In genomic region chr19:50333235-50333736, GRCh38 we compare ENCODE assay signal across 7 cellular contexts. TPM values are rescaled to one million over a fixed set of nuclear protein-coding genes. Genes with fewer than 3 reads are reported as not detected.
DNase-seq lines count a peak whose midpoint lies in the region; ATAC-seq, FAIRE-seq and TF ChIP-seq lines count a peak whose summit lies in the region.

No MANE protein-coding gene starts in this region.

- H3K4me1 ChIP-seq in H1 (replicated peaks in 1 of 4; ENCODE audit: control insufficient read depth in 3 of 4, insufficient read depth in 4 of 4, low read length in 3 of 4): peaks cover 2 to 21% (median 13%) of the 10 kb centered on the region in 4 experiments

- peak overlapping the region; percentile 23; the same call in 1 of the 2 replicates for H2BK20ac ChIP-seq in H1 (ENCODE audit: low read length)

- H3K27ac ChIP-seq in H1 (ENCODE audit: low read depth, low read length): peak overlapping the region; percentile 95

- peaks cover 32% of the 10 kb centered on the region for H3K4me1 Mint-ChIP-seq in mesothelial cell of epicardium

- H4K20me1 ChIP-seq in H1 (replicated peaks in 1 of 2; ENCODE audit: control insufficient read depth in 1 of 2, insufficient read depth in 2 of 2, low read length in 2 of 2): peaks cover 0 to 1% of the 10 kb centered on the region in 2 experiments

- 1% methylated on average over 23 of the region's 34 CpGs; no CpG with 5 or more reads in 1 of the 2 experiments for WGBS in H1 (ENCODE audit: extremely low coverage in 1 of 2, insufficient coverage in 1 of 2, insufficient read length in 1 of 2, insufficient replicate concordance in 2 of 2, low coverage in 1 of 2, low lambda C conversion rate in 2 of 2, missing lambda C conversion rate in 1 of 2), 2 experiments

- no peak for TF ChIP-seq RAD21 in H1 (IDR thresholded peaks at IDR 0.05 in 1 of 2, conservative IDR thresholded peaks at IDR 0.05 in 1 of 2; ENCODE audit: low read depth in 2 of 2, low read length in 2 of 2)

- H3K4me2 ChIP-seq in H1 (ENCODE audit: insufficient read depth in 1 of 2, low read depth in 2 of 2, low read length in 2 of 2): peak overlapping the region; percentile 75 to 98

- TF ChIP-seq EP300 in H1 (IDR thresholded peaks at IDR 0.05; ENCODE audit: borderline replicate concordance in 1 of 2, low read depth in 2 of 2, low read length in 2 of 2): no peak

- TF ChIP-seq CTCF in H1 (IDR thresholded peaks at IDR 0.05; ENCODE audit: control extremely low read depth in 1 of 3, insufficient read depth in 1 of 3, low read depth in 1 of 3, low read length in 3 of 3) (no peak), mesothelial cell of epicardium (IDR thresholded peaks at IDR 0.05; ENCODE audit: unreplicated experiment) (no peak)

- TF ChIP-seq POLR2A in H1 (IDR thresholded peaks at IDR 0.05; ENCODE audit: control extremely low read depth in 1 of 2, low read depth in 2 of 2, low read length in 2 of 2): peak in 1 of 2 experiments; percentile 34; a peak in 1 of 3 replicates

- H2AFZ ChIP-seq in H1 (ENCODE audit: low read length): peak overlapping the region; percentile 100

- H3K79me1 ChIP-seq in H1 (ENCODE audit: low read depth, low read length): no peaks in the 10 kb centered on the region; the same call in 1 of the 2 replicates

- no peak overlapping the region for H2AK5ac ChIP-seq in H1 (ENCODE audit: low read depth, low read length)

- CTCF ChIA-PET in H1 (lab: Charles Lee; ENCODE audit: partially characterized antibody): interaction anchor here (1.2 to 1.6 kb wide), 6 partner anchors 18 to 127 kb away, joined by 3 to 5 read pairs (median 4); no protein-coding TSS in a partner anchor

- H2BK120ac ChIP-seq in H1 (replicated peaks; ENCODE audit: low read depth, low read length): peak overlapping the region; percentile 100

- peaks cover 15% of the 10 kb centered on the region for H3K36me3 Mint-ChIP-seq in mesothelial cell of epicardium

- H3K23ac ChIP-seq in H1 (ENCODE audit: insufficient read length): no peak overlapping the region

- peak overlapping the region; percentile 55 for H3K56ac ChIP-seq in H1 (replicated peaks; ENCODE audit: insufficient read length, low read depth, low read length)

- H3K27ac Mint-ChIP-seq in mesothelial cell of epicardium: peak overlapping the region; percentile 100

- DNase-seq in NCI-H526 treated with DMSO at 0.1 percent for 48 hours (lab: John Stamatoyannopoulos, UW) (peak; percentile 91), H1 (ENCODE audit: low read depth in 1 of 2, low spot score in 2 of 2) (peak; percentile 86 to 93), mesothelial cell of epicardium (ENCODE audit: low spot score in 2 of 2, unreplicated experiment in 2 of 2) (peak; percentile 77 to 90)
- DNase-seq in activated CD8-positive, alpha-beta memory T cell treated with anti-CD3 and anti-CD28 coated beads for 48 hours (ENCODE audit: low read depth in 2 of 3, low spot score in 2 of 3): peak; percentile 80 to 84 (median 81)
- peak; percentile 80 for DNase-seq in stimulated activated CD8-positive, alpha-beta memory T cell treated with anti-CD3 and anti-CD28 coated beads, Interleukin-15, amount 100 ng/mL, for 1 hour (ENCODE audit: low read depth)

- 0 out of 2 replicates have a peak overlapping the region, but pooled peaks have one; percentile 61 for H2BK15ac ChIP-seq in H1 (ENCODE audit: low read length)

- peak; percentile 46 for ATAC-seq in GM18517 (IDR thresholded peaks at IDR 0.05; ENCODE audit: unreplicated experiment)
- ATAC-seq in HG03025 (IDR thresholded peaks at IDR 0.05; ENCODE audit: low FRiP score, unreplicated experiment): peak; percentile 31

- peak overlapping the region; percentile 93 for H3K18ac ChIP-seq in H1 (ENCODE audit: extremely low read depth, low read length)

- H3K23me2 ChIP-seq in H1 (ENCODE audit: low read depth, low read length): peaks cover 34% of the 10 kb centered on the region

- H3K4ac ChIP-seq in H1 (replicated peaks; ENCODE audit: insufficient read length, low read depth, low read length): peak overlapping the region; percentile 98

- peak overlapping the region; percentile 98 for H4K5ac ChIP-seq in H1 (ENCODE audit: insufficient read length, low read depth, low read length)

- peak overlapping the region; percentile 99 for H4K8ac ChIP-seq in H1 (ENCODE audit: extremely low read depth, insufficient read depth, low read length)

- peak overlapping the region; percentile 80 for H3K4me3 Mint-ChIP-seq in mesothelial cell of epicardium

- no peak for FAIRE-seq in H1 (lab: Jason Lieb, UNC)

- peak overlapping the region; percentile 97 for H2BK5ac ChIP-seq in H1 (ENCODE audit: low read depth, low read length)

- H3K4me3 ChIP-seq in H1 (ENCODE audit: extremely low read depth in 1 of 4, insufficient read depth in 2 of 4, low read depth in 3 of 4, low read length in 4 of 4): peak overlapping the region; percentile 74 to 96 (median 86)

- H3K79me2 ChIP-seq in H1 (ENCODE audit: control insufficient read depth in 1 of 2, insufficient read depth in 2 of 2, low read length in 2 of 2): peaks cover 3 to 6% of the 10 kb centered on the region in 2 experiments; a peak in 2 of 4 replicates

- H4K91ac ChIP-seq in H1 (replicated peaks; ENCODE audit: insufficient read length, low read length): peak overlapping the region; percentile 98

- H3K14ac ChIP-seq in H1 (ENCODE audit: insufficient read length): peak overlapping the region; percentile 73

- peaks cover 13% of the 10 kb centered on the region for H3K9me3 Mint-ChIP-seq in mesothelial cell of epicardium

- H3K36me3 ChIP-seq in H1 (ENCODE audit: control insufficient read depth in 2 of 4, insufficient read depth in 4 of 4, low read length in 3 of 4): no peaks in the 10 kb centered on the region

- H3K27me3 ChIP-seq in H1 (replicated peaks in 1 of 4; ENCODE audit: control insufficient read depth in 3 of 4, extremely low read depth in 1 of 4, insufficient read depth in 3 of 4, low read length in 3 of 4): peaks cover 0 to 2% (median 0%) of the 10 kb centered on the region in 4 experiments; a peak in 2 of 7 replicates

- H3K9me3 ChIP-seq in H1 (ENCODE audit: insufficient read depth in 2 of 2, low read depth in 1 of 2, low read length in 1 of 2): no peaks in the 10 kb centered on the region

- H3K27me3 Mint-ChIP-seq in mesothelial cell of epicardium (ENCODE audit: low read depth): peaks cover 24% of the 10 kb centered on the region

- H3K9ac ChIP-seq in H1 (replicated peaks in 1 of 4; ENCODE audit: extremely low read depth in 1 of 4, low read depth in 3 of 4, low read length in 3 of 4): peak overlapping the region; percentile 55 to 92 (median 76); a peak in 6 of 7 replicates

- H2BK12ac ChIP-seq in H1 (ENCODE audit: low read depth, low read length): peak overlapping the region; percentile 97; the same call in 1 of the 2 replicates

- POLR2A ChIA-PET in H1 (lab: Charles Lee; ENCODE audit: partially characterized antibody): interaction anchor here (0.7 to 2.8 kb wide), 18 partner anchors 9 to 145 kb away, joined by 3 to 17 read pairs (median 4); partner anchors contain the start of gene POLD1

TF ChIP-seq in H1, 55 proteins besides CTCF, POLR2A, EP300 and RAD21 (continues in another document):
- no peak for TF ChIP-seq NRF1 (IDR thresholded peaks at IDR 0.05; ENCODE audit: low read depth, low read length)
- TF ChIP-seq CREB1 (IDR thresholded peaks at IDR 0.05): peak; percentile 51; the same call in 1 of the 2 replicates

RNA-seq across cellular contexts. Expression of gene KCNC3, which starts 4.1 kb away (rescaled TPM):
- total RNA-seq in H1 (2021; fragmentation: NEBNext Ultra II Directional; extraction: Animal tissue kit (Norgen Biotek cat#: 25700)): 7.2 and 8.5 TPM in 2 replicates
- 3.9 and 6.3 TPM in 2 replicates for polyA plus RNA-seq in H1 (2011; rRNA removed)
- 3.0 TPM for polyA plus RNA-seq in H1 (2011; cell fraction: cytosol; rRNA removed)
- polyA plus RNA-seq in H1 (2011; cell fraction: nucleus; rRNA removed): 20.7 TPM
- polyA plus RNA-seq in H1 (2012, experiment 1 of 2): 9.3 to 12.8 TPM (median 11.1 TPM) in 4 replicates
- 5.4 TPM for polyA plus RNA-seq in H1 (2012, experiment 2 of 2)
- polyA plus RNA-seq in H1 (2013, experiment 1 of 2): 4.5 TPM
- polyA plus RNA-seq in H1 (2013, experiment 2 of 2): 4.0 TPM
- 3.3 and 3.8 TPM in 2 replicates for polyA minus RNA-seq in H1 (2011; rRNA and poly(A)+ RNA removed)
- 6.0 TPM for polyA minus RNA-seq in H1 (2011; cell fraction: cytosol; rRNA and poly(A)+ RNA removed)
- polyA minus RNA-seq in H1 (2011; cell fraction: nucleus; rRNA and poly(A)+ RNA removed): 7.3 TPM
- total RNA-seq in mesothelial cell of epicardium: 53.4 to 57.7 TPM (median 54.4 TPM) in 3 replicates

RNA-seq across cellular contexts. Expression of gene NAPSA, which starts 32.2 kb away (rescaled TPM):
- 0.71 and 1.1 TPM in 2 replicates for total RNA-seq in H1 (2021; fragmentation: NEBNext Ultra II Directional; extraction: Animal tissue kit (Norgen Biotek cat#: 25700))
- polyA plus RNA-seq in H1 (2011; rRNA removed): 0.73 and 0.93 TPM in 2 replicates
- 0.89 TPM for polyA plus RNA-seq in H1 (2011; cell fraction: cytosol; rRNA removed)
- 3.3 TPM for polyA plus RNA-seq in H1 (2011; cell fraction: nucleus; rRNA removed)
- 0.40 to 1.0 TPM (median 0.84 TPM) in 4 replicates for polyA plus RNA-seq in H1 (2012, experiment 1 of 2)
- polyA plus RNA-seq in H1 (2012, experiment 2 of 2): 0.72 TPM
- 0.71 TPM for polyA plus RNA-seq in H1 (2013, experiment 1 of 2)
- 0.63 TPM for polyA plus RNA-seq in H1 (2013, experiment 2 of 2)
- 0.15 and 0.35 TPM in 2 replicates for polyA minus RNA-seq in H1 (2011; rRNA and poly(A)+ RNA removed)
- 0.73 TPM for polyA minus RNA-seq in H1 (2011; cell fraction: cytosol; rRNA and poly(A)+ RNA removed)
- 1.00 TPM for polyA minus RNA-seq in H1 (2011; cell fraction: nucleus; rRNA and poly(A)+ RNA removed)
- 2.4 to 3.5 TPM (median 3.2 TPM) in 3 replicates for total RNA-seq in mesothelial cell of epicardium

RNA-seq across cellular contexts. Expression of gene NR1H2, which starts 43.0 kb away (rescaled TPM):
- 40.3 and 41.4 TPM in 2 replicates for total RNA-seq in H1 (2021; fragmentation: NEBNext Ultra II Directional; extraction: Animal tissue kit (Norgen Biotek cat#: 25700))
- polyA plus RNA-seq in H1 (2011; rRNA removed): 47.5 and 61.5 TPM in 2 replicates
- 43.0 TPM for polyA plus RNA-seq in H1 (2011; cell fraction: cytosol; rRNA removed)
- polyA plus RNA-seq in H1 (2011; cell fraction: nucleus; rRNA removed): 70.3 TPM
- polyA plus RNA-seq in H1 (2012, experiment 1 of 2): 22.3 to 39.2 TPM (median 34.3 TPM) in 4 replicates
- polyA plus RNA-seq in H1 (2012, experiment 2 of 2): 33.5 TPM
- 19.2 TPM for polyA plus RNA-seq in H1 (2013, experiment 1 of 2)
- polyA plus RNA-seq in H1 (2013, experiment 2 of 2): 18.0 TPM
- 20.3 and 22.8 TPM in 2 replicates for polyA minus RNA-seq in H1 (2011; rRNA and poly(A)+ RNA removed)
- 21.5 TPM for polyA minus RNA-seq in H1 (2011; cell fraction: cytosol; rRNA and poly(A)+ RNA removed)
- 25.5 TPM for polyA minus RNA-seq in H1 (2011; cell fraction: nucleus; rRNA and poly(A)+ RNA removed)
- 35.4 to 39.1 TPM (median 37.3 TPM) in 3 replicates for total RNA-seq in mesothelial cell of epicardium

RNA-seq across cellular contexts. Expression of gene POLD1, which starts 50.9 kb away (rescaled TPM):
- total RNA-seq in H1 (2021; fragmentation: NEBNext Ultra II Directional; extraction: Animal tissue kit (Norgen Biotek cat#: 25700)): 141 and 149 TPM in 2 replicates
- 142 and 191 TPM in 2 replicates for polyA plus RNA-seq in H1 (2011; rRNA removed)
- polyA plus RNA-seq in H1 (2011; cell fraction: cytosol; rRNA removed): 136 TPM
- 435 TPM for polyA plus RNA-seq in H1 (2011; cell fraction: nucleus; rRNA removed)
- 86.1 to 170 TPM (median 149 TPM) in 4 replicates for polyA plus RNA-seq in H1 (2012, experiment 1 of 2)
- polyA plus RNA-seq in H1 (2012, experiment 2 of 2): 109 TPM
- 81.0 TPM for polyA plus RNA-seq in H1 (2013, experiment 1 of 2)
- polyA plus RNA-seq in H1 (2013, experiment 2 of 2): 72.1 TPM
- 57.8 and 65.0 TPM in 2 replicates for polyA minus RNA-seq in H1 (2011; rRNA and poly(A)+ RNA removed)
- 137 TPM for polyA minus RNA-seq in H1 (2011; cell fraction: cytosol; rRNA and poly(A)+ RNA removed)
- 137 TPM for polyA minus RNA-seq in H1 (2011; cell fraction: nucleus; rRNA and poly(A)+ RNA removed)
- 58.4 to 60.6 TPM (median 60.3 TPM) in 3 replicates for total RNA-seq in mesothelial cell of epicardium

Comparison
In these comparisons a context has a peak if more than half of its experiments do, and no peak if none do; other contexts are left out.
1. Peak in every context shown above with its lines: DNase-seq, ATAC-seq, H3K4me3 ChIP-seq and H3K27ac ChIP-seq.